In the genomic region with DNA sequence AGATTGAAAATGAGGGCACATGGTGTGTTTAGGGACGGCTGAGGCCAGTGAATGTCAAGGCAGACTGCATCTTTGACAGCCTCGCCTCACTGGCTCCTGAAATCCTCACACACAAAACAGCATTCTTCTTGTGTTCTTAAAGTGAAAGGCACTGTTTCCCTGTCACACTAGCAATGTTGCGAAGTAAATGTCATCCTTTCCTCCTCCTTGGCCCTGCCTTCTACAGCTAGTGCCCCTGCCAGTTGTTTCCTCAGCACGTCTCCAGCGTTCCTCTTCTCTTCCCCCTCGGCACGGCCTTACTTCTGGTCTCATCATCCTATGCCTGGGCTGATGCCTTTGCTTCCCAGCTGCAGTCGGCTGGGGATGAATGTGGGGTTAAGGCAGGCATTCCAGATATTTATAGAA, we compare ENCODE assay signal across 11 cellular contexts.
DNase-seq lines count a peak whose midpoint lies in the region; ATAC-seq and TF ChIP-seq lines count a peak whose summit lies in the region.
"Had no signal": no experiment of that assay in that cellular context is flagged by ENCODE, and none has a peak within 500 bp of the region (broad histone marks: within the 10 kb centered on the region; RNA-seq: fewer than 3 reads in every experiment).

No MANE protein-coding gene starts in this region.

- H3K4me1 Mint-ChIP-seq in activated naive CD8-positive, alpha-beta T cell treated with anti-CD3 and anti-CD28 coated beads, Interleukin-2, amount 50 U/mL, for 24 hours, result peaks cover 3% of the 10 kb centered on the region

- peak overlapping the region in 1 of 2 donors; percentile 3 for H3K4me3 ChIP-seq in gastroesophageal sphincter
- peak overlapping the region; percentile 17 for H3K4me3 ChIP-seq in neuron (ENCODE audit: low read length)
- H3K4me3 ChIP-seq in aorta (ENCODE audit: low read length in 2 of 2), result peak overlapping the region in 1 of 2 donors; percentile 11
- H3K4me3 ChIP-seq: A549 had no signal

- H2AFZ ChIP-seq in neuron (ENCODE audit: low read depth, low read length), result no peak overlapping the region

- no peaks in the 10 kb centered on the region for H3K9me3 Mint-ChIP-seq in activated naive CD8-positive, alpha-beta T cell treated with anti-CD3 and anti-CD28 coated beads, Interleukin-2, amount 50 U/mL, for 24 hours

- H3K27ac ChIP-seq in gastroesophageal sphincter (peak overlapping the region in 3 of 4 donors; percentile 71 to 75 (median 75)), aorta (ENCODE audit: low read depth in 1 of 2, low read length in 2 of 2) (peak overlapping the region; percentile 91 to 96)
- H3K27ac ChIP-seq: A549, KMS-11 had no signal

- H3K36me3 ChIP-seq in gastroesophageal sphincter (no peaks in the 10 kb centered on the region), neuron (ENCODE audit: insufficient read depth, low read length) (no peaks in the 10 kb centered on the region), aorta (ENCODE audit: control insufficient read depth in 1 of 2, insufficient read depth in 2 of 2, low read length in 1 of 2) (no peaks in the 10 kb centered on the region)

- no peak overlapping the region for H3K27ac Mint-ChIP-seq in activated naive CD8-positive, alpha-beta T cell treated with anti-CD3 and anti-CD28 coated beads, Interleukin-2, amount 50 U/mL, for 24 hours

- no peaks in the 10 kb centered on the region for H3K36me3 Mint-ChIP-seq in activated naive CD8-positive, alpha-beta T cell treated with anti-CD3 and anti-CD28 coated beads, Interleukin-2, amount 50 U/mL, for 24 hours (ENCODE audit: low read depth)

- intact Hi-C loops in Right ventricle myocardium inferior (cut with DNase I) (no loop called here), cardiac septum (cut with DNase I) (loop anchor here (2.0 to 10.0 kb wide), 2 partner anchors 17 to 105 kb away; no protein-coding TSS in a partner anchor), aorta (cut with DNase I) (loop anchor here in 1 of 2 donors (5.0 kb wide), 1 partner anchor 92 kb away; no protein-coding TSS in a partner anchor)

- H3K4me3 Mint-ChIP-seq in activated naive CD8-positive, alpha-beta T cell treated with anti-CD3 and anti-CD28 coated beads, Interleukin-2, amount 50 U/mL, for 24 hours, result no peak overlapping the region

- WGBS in gastroesophageal sphincter (ENCODE audit: low coverage in 1 of 2), 2 donors, result 10 to 24% methylated on average over 8 of the region's 8 CpGs
- WGBS in aorta, 2 donors, result 14 to 18% methylated on average over 8 of the region's 8 CpGs

- H3K27me3 ChIP-seq in gastroesophageal sphincter (no peaks in the 10 kb centered on the region), neuron (ENCODE audit: insufficient read depth, low read length) (no peaks in the 10 kb centered on the region), aorta (ENCODE audit: control insufficient read depth in 1 of 2, insufficient read depth in 2 of 2, low read length in 1 of 2) (no peaks in the 10 kb centered on the region)

- H3K9me3 ChIP-seq in gastroesophageal sphincter (no peaks in the 10 kb centered on the region), neuron (ENCODE audit: low read length) (peaks cover 5% of the 10 kb centered on the region), aorta (ENCODE audit: control insufficient read depth, low read length) (no peaks in the 10 kb centered on the region)
- H3K9me3 ChIP-seq: A549 had no signal

- peaks cover 11 to 69% (median 37%) of the 10 kb centered on the region in 3 donors for H3K4me1 ChIP-seq in gastroesophageal sphincter
- peaks cover 23% of the 10 kb centered on the region for H3K4me1 ChIP-seq in neuron (ENCODE audit: insufficient read depth, low read length)
- peaks cover 0 to 12% of the 10 kb centered on the region in 2 donors for H3K4me1 ChIP-seq in aorta (ENCODE audit: control insufficient read depth in 1 of 2, insufficient read depth in 2 of 2, low read length in 2 of 2)

- no peaks in the 10 kb centered on the region for H3K27me3 Mint-ChIP-seq in activated naive CD8-positive, alpha-beta T cell treated with anti-CD3 and anti-CD28 coated beads, Interleukin-2, amount 50 U/mL, for 24 hours

- no peak for TF ChIP-seq CTCF in gastroesophageal sphincter (IDR thresholded peaks at IDR 0.05)

- TF ChIP-seq POLR2A in gastroesophageal sphincter (IDR thresholded peaks at IDR 0.05), result no peak

- DNase-seq in Right ventricle myocardium inferior (ENCODE audit: missing footprints), result no peak
- DNase-seq in cardiac septum (ENCODE audit: low spot score), result no peak
- DNase-seq in aorta, result no peak
- no peak for DNase-seq in activated naive CD8-positive, alpha-beta T cell treated with anti-CD3 and anti-CD28 coated beads, Interleukin-2, amount 50 U/mL, for 24 hours
- no peak for DNase-seq in NCI-H2171 (lab: John Stamatoyannopoulos, UW)
- DNase-seq: activated CD4-positive, alpha-beta T cell treated with anti-CD3 and anti-CD28 coated beads, Interleukin-2, amount 50 U/mL, for 48 hours had no signal

- TF ChIP-seq EP300 in gastroesophageal sphincter (IDR thresholded peaks at IDR 0.05), result no peak

- ATAC-seq in Right ventricle myocardium inferior (peak; percentile 55), gastroesophageal sphincter (peak; percentile 32), aorta (ENCODE audit: low FRiP score) (peak; percentile 47), HG02623 (IDR thresholded peaks at IDR 0.05; ENCODE audit: unreplicated experiment) (no peak)
- no peak for ATAC-seq in activated naive CD8-positive, alpha-beta T cell treated with anti-CD3 and anti-CD28 coated beads, Interleukin-2, amount 50 U/mL, for 24 hours
- ATAC-seq: A549 had no signal

Comparison
In these comparisons a context has a peak if more than half of its experiments do, and no peak if none do; other contexts are left out.
1. ATAC-seq: peak in Right ventricle myocardium inferior (single experiment), gastroesophageal sphincter (single experiment) and aorta (single experiment); none in activated naive CD8-positive, alpha-beta T cell treated with anti-CD3 and anti-CD28 coated beads, Interleukin-2, amount 50 U/mL, for 24 hours (single experiment) and HG02623 (single experiment).